In genomic region chr12:88166179-88166578, GRCh38 we compare ENCODE assay signal across 7 cellular contexts.
"Had no signal": no experiment of that assay in that cellular context is flagged by ENCODE, and none has a peak within 500 bp of the region (broad histone marks: within the 10 kb centered on the region; RNA-seq: fewer than 3 reads in every experiment).

No MANE protein-coding gene starts in this region.

- ATAC-seq: GM12878 had no signal

- DNase-seq: GDM1, GF-D8 had no signal

- FAIRE-seq: GM12878, GM12891, GM12892, GM18507, GM19239 had no signal

- H3K4me3 ChIP-seq: GM12878 had no signal
